In genomic region chr10:110414563-110415309, GRCh38 we compare ENCODE assay signal across 8 cellular contexts.
A peak's percentile ranks its signal among the peaks of the same experiment; 100 is the strongest.
DNase-seq lines count a peak whose midpoint lies in the region; ATAC-seq lines count a peak whose summit lies in the region.

No MANE protein-coding gene starts in this region.

- no peaks in the 10 kb centered on the region for H3K36me3 ChIP-seq in CD4-positive, CD25-positive, alpha-beta regulatory T cell (ENCODE audit: control insufficient read depth, insufficient read depth, low read length)

- H3K27ac ChIP-seq in CD4-positive, CD25-positive, alpha-beta regulatory T cell (ENCODE audit: insufficient read depth, low read length, poor library complexity, severe bottlenecking): peak overlapping the region; percentile 76

- peak; percentile 72 to 97 (median 87) for DNase-seq in CD4-positive, CD25-positive, alpha-beta regulatory T cell
- DNase-seq in activated CD4-positive, CD25-positive, alpha-beta regulatory T cell treated with anti-CD3 and anti-CD28 coated beads, Interleukin-2, amount 50 U/mL, for 16 hours (ENCODE audit: low read depth, low spot score): peak; percentile 74
- peak; percentile 69 to 92 for DNase-seq in central memory CD8-positive, alpha-beta T cell (ENCODE audit: low spot score in 2 of 2)
- peak; percentile 76 for DNase-seq in stimulated activated CD4-positive, alpha-beta T cell treated with anti-CD3 and anti-CD28 coated beads, Interleukin-12 subunit alpha, Interleukin-12 subunit beta, amount 100 ng/mL, for 4 hours
- DNase-seq in iPS-NIHi7 (ENCODE audit: extremely low spot score) (no peak), COLO829 (ENCODE audit: low spot score) (no peak)

- no peaks in the 10 kb centered on the region for H3K9me3 ChIP-seq in CD4-positive, CD25-positive, alpha-beta regulatory T cell (ENCODE audit: control insufficient read depth in 2 of 2, low read length in 2 of 2)

- peak overlapping the region in 3 of 4 donors; percentile 50 to 79 (median 79) for H3K4me3 Mint-ChIP-seq in CD4-positive, CD25-positive, alpha-beta regulatory T cell
- peak overlapping the region; percentile 62 for H3K4me3 Mint-ChIP-seq in central memory CD8-positive, alpha-beta T cell

- H3K27me3 Mint-ChIP-seq in CD4-positive, CD25-positive, alpha-beta regulatory T cell: no peaks in the 10 kb centered on the region
- H3K27me3 Mint-ChIP-seq in central memory CD8-positive, alpha-beta T cell: no peaks in the 10 kb centered on the region

- no peaks in the 10 kb centered on the region for H3K9me3 Mint-ChIP-seq in CD4-positive, CD25-positive, alpha-beta regulatory T cell
- H3K9me3 Mint-ChIP-seq in central memory CD8-positive, alpha-beta T cell: no peaks in the 10 kb centered on the region

- peak overlapping the region; percentile 83 to 97 (median 92) for H3K27ac Mint-ChIP-seq in CD4-positive, CD25-positive, alpha-beta regulatory T cell
- peak overlapping the region; percentile 90 for H3K27ac Mint-ChIP-seq in central memory CD8-positive, alpha-beta T cell (ENCODE audit: low read depth)

- H3K4me1 ChIP-seq in CD4-positive, CD25-positive, alpha-beta regulatory T cell (ENCODE audit: control insufficient read depth, insufficient read depth, low read length, poor library complexity, severe bottlenecking): peaks cover 33% of the 10 kb centered on the region

- H3K4me3 ChIP-seq in CD4-positive, CD25-positive, alpha-beta regulatory T cell (ENCODE audit: low read depth, low read length): peak overlapping the region; percentile 39

- H3K27me3 ChIP-seq in CD4-positive, CD25-positive, alpha-beta regulatory T cell (ENCODE audit: control insufficient read depth, insufficient read depth, low read length): no peaks in the 10 kb centered on the region

- H3K4me1 Mint-ChIP-seq in CD4-positive, CD25-positive, alpha-beta regulatory T cell: peaks cover 6 to 37% (median 27%) of the 10 kb centered on the region in 4 donors
- peaks cover 41% of the 10 kb centered on the region for H3K4me1 Mint-ChIP-seq in central memory CD8-positive, alpha-beta T cell

- no peaks in the 10 kb centered on the region for H3K36me3 Mint-ChIP-seq in CD4-positive, CD25-positive, alpha-beta regulatory T cell
- peaks cover 6% of the 10 kb centered on the region for H3K36me3 Mint-ChIP-seq in central memory CD8-positive, alpha-beta T cell (ENCODE audit: insufficient read depth)

- ATAC-seq in CD4-positive, CD25-positive, alpha-beta regulatory T cell (ENCODE audit: low read depth in 2 of 2): peak; percentile 97 to 98
- ATAC-seq in GM19463 (IDR thresholded peaks at IDR 0.05; ENCODE audit: unreplicated experiment): peak; percentile 81
- ATAC-seq in HG03558 (IDR thresholded peaks at IDR 0.05; ENCODE audit: extremely low read depth, unreplicated experiment): peak; percentile 74
- peak; percentile 98 for ATAC-seq in central memory CD8-positive, alpha-beta T cell (replicated peaks; ENCODE audit: extremely low read depth, poor library complexity, severe bottlenecking)

Comparison
In these comparisons a context has a peak if more than half of its experiments do, and no peak if none do; other contexts are left out.
1. DNase-seq: peak in CD4-positive, CD25-positive, alpha-beta regulatory T cell (3 of 3), activated CD4-positive, CD25-positive, alpha-beta regulatory T cell treated with anti-CD3 and anti-CD28 coated beads, Interleukin-2, amount 50 U/mL, for 16 hours (single experiment), central memory CD8-positive, alpha-beta T cell (2 of 2) and stimulated activated CD4-positive, alpha-beta T cell treated with anti-CD3 and anti-CD28 coated beads, Interleukin-12 subunit alpha, Interleukin-12 subunit beta, amount 100 ng/mL, for 4 hours (single experiment); none in iPS-NIHi7 (single experiment) and COLO829 (single experiment).
2. Peak in every context shown above with its lines, with median percentiles within 50 percentile points of each other: ATAC-seq.